Comparison of ENCODE assay signal across 8 cellular contexts in the genomic region with DNA sequence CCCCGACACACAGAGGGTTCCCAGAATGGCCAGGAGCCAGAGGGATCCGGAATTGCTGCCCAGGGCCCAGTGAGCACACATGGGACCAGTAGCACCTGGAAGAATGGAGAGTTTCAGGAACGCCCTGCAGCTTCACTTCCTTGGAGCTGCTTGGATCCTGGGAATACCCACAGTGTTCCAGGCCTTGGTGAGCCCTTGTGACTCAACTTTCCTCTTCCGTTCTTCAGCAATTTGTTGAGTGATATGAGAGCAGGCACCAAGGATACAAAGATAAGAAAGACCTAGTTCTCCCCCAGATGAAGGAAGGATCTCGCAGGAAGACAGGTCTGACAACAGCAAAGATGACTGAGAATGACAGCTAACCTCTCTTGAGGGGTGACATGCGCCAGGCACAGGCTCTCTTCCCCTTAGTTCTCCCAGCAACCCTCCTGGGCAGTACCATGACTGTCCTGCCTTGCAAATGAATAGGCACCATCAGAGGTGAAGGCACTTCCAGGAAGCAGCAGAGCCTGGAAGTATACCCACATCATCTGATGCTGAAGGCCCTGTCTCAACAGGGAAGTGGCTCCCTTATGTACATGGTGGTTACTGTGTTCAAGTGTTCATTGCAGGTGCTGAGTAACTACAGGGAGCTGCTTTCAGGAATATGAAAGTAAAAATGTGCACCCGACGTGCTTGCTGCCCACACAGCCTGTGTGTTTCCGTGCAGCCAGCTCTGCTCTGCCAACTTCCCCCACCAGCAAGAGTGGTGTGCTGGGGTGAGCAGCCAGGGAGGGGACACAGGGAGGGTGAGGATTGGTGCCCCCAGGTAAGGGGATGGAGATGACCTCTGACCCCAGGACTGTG.
DNase-seq lines count a peak whose midpoint lies in the region; ATAC-seq and TF ChIP-seq lines count a peak whose summit lies in the region.

No MANE protein-coding gene starts in this region.

- H3K36me3 ChIP-seq in SK-N-SH (replicated peaks in 1 of 2; ENCODE audit: control insufficient read depth in 1 of 2, insufficient read depth in 2 of 2, low read length in 1 of 2) (no peaks in the 10 kb centered on the region), stomach (peaks cover 0 to 13% (median 11%) of the 10 kb centered on the region in 4 donors), WERI-Rb-1 (no peaks in the 10 kb centered on the region)

- WGBS in SK-N-SH (ENCODE audit: low lambda C conversion rate), result 89% methylated on average over 9 of the region's 9 CpGs
- WGBS in stomach, 5 donors, result 60 to 79% (median 78%) methylated on average over 9 of the region's 9 CpGs

- H3K4me3 ChIP-seq in SK-N-SH (ENCODE audit: low read depth in 2 of 2, low read length in 1 of 2), result no peak overlapping the region
- H3K4me3 ChIP-seq in epithelial cell of esophagus (ENCODE audit: low read length), result no peak overlapping the region
- H3K4me3 ChIP-seq in stomach, result no peak overlapping the region
- no peak overlapping the region for H3K4me3 ChIP-seq in WERI-Rb-1 (ENCODE audit: low read depth, low read length)

- no peaks in the 10 kb centered on the region for H3K9me2 ChIP-seq in SK-N-SH

- no peaks in the 10 kb centered on the region for H4K20me1 ChIP-seq in SK-N-SH (ENCODE audit: insufficient read depth)

- no peaks in the 10 kb centered on the region for H3K9me3 ChIP-seq in SK-N-SH
- H3K9me3 ChIP-seq in stomach, result no peaks in the 10 kb centered on the region
- no peaks in the 10 kb centered on the region for H3K9me3 ChIP-seq in WERI-Rb-1 (ENCODE audit: severe bottlenecking)

- no peak overlapping the region for H3K9ac ChIP-seq in SK-N-SH

- TF ChIP-seq CTCF in SK-N-SH (IDR thresholded peaks at IDR 0.05) (no peak), epithelial cell of esophagus (IDR thresholded peaks at IDR 0.05; ENCODE audit: insufficient read depth, low read depth, low read length, missing control alignments) (no peak), stomach (IDR thresholded peaks at IDR 0.05) (no peak), WERI-Rb-1 (IDR thresholded peaks at IDR 0.05; ENCODE audit: low read depth, low read length) (no peak)

- no peak for TF ChIP-seq EP300 in SK-N-SH (IDR thresholded peaks at IDR 0.05; ENCODE audit: borderline replicate concordance in 1 of 2, low read depth in 1 of 2, low read length in 1 of 2)
- no peak for TF ChIP-seq EP300 in stomach (IDR thresholded peaks at IDR 0.05)

- intact Hi-C loops in stomach (cut with DNase I; ENCODE audit: low total_unique reads), result no loop called here

- TF ChIP-seq POLR2A in stomach (IDR thresholded peaks at IDR 0.05), result no peak

- CTCF ChIA-PET in SK-N-SH (lab: Yijun Ruan, JAX), result interaction anchor here (1.2 to 1.7 kb wide), 3 partner anchors 11 to 49 kb away, joined by 3 to 6 read pairs (median 3); no protein-coding TSS in a partner anchor

- no peak overlapping the region for H2AFZ ChIP-seq in SK-N-SH (ENCODE audit: low read depth)

- no peak for DNase-seq in SK-N-SH
- DNase-seq in NCI-H2107 (lab: John Stamatoyannopoulos, UW), result peak; percentile 25
- peak; percentile 33 for DNase-seq in epithelial cell of esophagus (ENCODE audit: low read depth)
- DNase-seq in stomach, result no peak
- no peak for DNase-seq in hepatic stellate cell (ENCODE audit: low spot score)
- DNase-seq in WERI-Rb-1, result no peak

- H3K27ac ChIP-seq in SK-N-SH (ENCODE audit: low read depth in 2 of 2, low read length in 1 of 2), result peak overlapping the region; percentile 41 to 96
- H3K27ac ChIP-seq in stomach, result peak overlapping the region in 4 of 5 donors; percentile 55 to 79 (median 68)
- no peak overlapping the region for H3K27ac ChIP-seq in WERI-Rb-1

- H3K27me3 ChIP-seq in SK-N-SH (ENCODE audit: insufficient read depth) (no peaks in the 10 kb centered on the region), stomach (no peaks in the 10 kb centered on the region), WERI-Rb-1 (ENCODE audit: insufficient read depth, low read depth, severe bottlenecking) (no peaks in the 10 kb centered on the region)

- H3K4me1 ChIP-seq in SK-N-SH (ENCODE audit: control insufficient read depth in 1 of 2, insufficient read depth in 2 of 2, low read depth in 1 of 2, low read length in 1 of 2) (peaks cover 38 to 85% of the 10 kb centered on the region in 2 experiments), stomach (peaks cover 38 to 86% (median 63%) of the 10 kb centered on the region in 4 donors)

- no peak overlapping the region for H3K4me2 ChIP-seq in SK-N-SH

- no peak for TF ChIP-seq RAD21 in SK-N-SH (IDR thresholded peaks at IDR 0.05; ENCODE audit: low read length)

- ATAC-seq in SK-N-SH treated with all-trans-retinoic acid at 6 μM for 48 hours, result no peak
- ATAC-seq in GM19328 (IDR thresholded peaks at IDR 0.05; ENCODE audit: unreplicated experiment), result no peak

- peaks cover 29% of the 10 kb centered on the region for H3F3A ChIP-seq in SK-N-SH (replicated peaks; ENCODE audit: insufficient read depth)

- POLR2A ChIA-PET in SK-N-SH (lab: Yijun Ruan, JAX), result interaction anchor here (0.8 kb wide), 1 partner anchor 132 kb away, joined by 4 read pairs; no protein-coding TSS in a partner anchor

- peaks cover 32% of the 10 kb centered on the region; the same call in 1 of the 2 replicates for H3K79me2 ChIP-seq in SK-N-SH (ENCODE audit: insufficient read depth)

TF ChIP-seq in SK-N-SH, 30 proteins besides CTCF, POLR2A, EP300 and RAD21:
- no peak for TF ChIP-seq TCF12 (IDR thresholded peaks at IDR 0.05)
- TF ChIP-seq, protein P1, sequence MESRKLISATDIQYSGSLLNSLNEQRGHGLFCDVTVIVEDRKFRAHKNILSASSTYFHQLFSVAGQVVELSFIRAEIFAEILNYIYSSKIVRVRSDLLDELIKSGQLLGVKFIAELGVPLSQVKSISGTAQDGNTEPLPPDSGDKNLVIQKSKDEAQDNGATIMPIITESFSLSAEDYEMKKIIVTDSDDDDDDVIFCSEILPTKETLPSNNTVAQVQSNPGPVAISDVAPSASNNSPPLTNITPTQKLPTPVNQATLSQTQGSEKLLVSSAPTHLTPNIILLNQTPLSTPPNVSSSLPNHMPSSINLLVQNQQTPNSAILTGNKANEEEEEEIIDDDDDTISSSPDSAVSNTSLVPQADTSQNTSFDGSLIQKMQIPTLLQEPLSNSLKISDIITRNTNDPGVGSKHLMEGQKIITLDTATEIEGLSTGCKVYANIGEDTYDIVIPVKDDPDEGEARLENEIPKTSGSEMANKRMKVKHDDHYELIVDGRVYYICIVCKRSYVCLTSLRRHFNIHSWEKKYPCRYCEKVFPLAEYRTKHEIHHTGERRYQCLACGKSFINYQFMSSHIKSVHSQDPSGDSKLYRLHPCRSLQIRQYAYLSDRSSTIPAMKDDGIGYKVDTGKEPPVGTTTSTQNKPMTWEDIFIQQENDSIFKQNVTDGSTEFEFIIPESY (IDR thresholded peaks at IDR 0.05; ENCODE audit: borderline replicate concordance, low read depth), result no peak
- no peak for TF ChIP-seq MEF2A (IDR thresholded peaks at IDR 0.05; ENCODE audit: borderline replicate concordance, low read depth)
- no peak for TF ChIP-seq FOXM1 (IDR thresholded peaks at IDR 0.05; ENCODE audit: low read depth)
- TF ChIP-seq RXRA (IDR thresholded peaks at IDR 0.05; ENCODE audit: borderline replicate concordance, low read depth), result no peak
- TF ChIP-seq FOSL2 (IDR thresholded peaks at IDR 0.05; ENCODE audit: borderline replicate concordance, low read depth), result no peak

TF ChIP-seq in SK-N-SH treated with all-trans-retinoic acid at 6 μM for 48 hours, 23 proteins besides CTCF, POLR2A, EP300 and RAD21:
- no peak for TF ChIP-seq TOX (CRISPR knock-in tag; IDR thresholded peaks at IDR 0.05; ENCODE audit: borderline replicate concordance)
- no peak for TF ChIP-seq ISL1 (CRISPR knock-in tag; IDR thresholded peaks at IDR 0.05)
- TF ChIP-seq PPARA (CRISPR knock-in tag; IDR thresholded peaks at IDR 0.05; ENCODE audit: borderline replicate concordance), result no peak
- TF ChIP-seq CSDC2 (CRISPR knock-in tag; IDR thresholded peaks at IDR 0.05), result no peak
- TF ChIP-seq ARNTL (CRISPR knock-in tag; IDR thresholded peaks at IDR 0.05; ENCODE audit: borderline replicate concordance, low read depth), result no peak
- no peak for TF ChIP-seq ZFP30 (CRISPR knock-in tag; IDR thresholded peaks at IDR 0.05)
TF ChIP-seq in SK-N-SH treated with all-trans-retinoic acid at 6 μM for 48 hours: peak in this region for 0.

Comparison
In these comparisons a context has a peak if more than half of its experiments do, and no peak if none do; other contexts are left out.
1. DNase-seq: peak in NCI-H2107 (single experiment) and epithelial cell of esophagus (single experiment); none in SK-N-SH (single experiment), stomach (single experiment), hepatic stellate cell (single experiment) and WERI-Rb-1 (single experiment).